ENCODE assay signal across 8 cellular contexts in the genomic region with DNA sequence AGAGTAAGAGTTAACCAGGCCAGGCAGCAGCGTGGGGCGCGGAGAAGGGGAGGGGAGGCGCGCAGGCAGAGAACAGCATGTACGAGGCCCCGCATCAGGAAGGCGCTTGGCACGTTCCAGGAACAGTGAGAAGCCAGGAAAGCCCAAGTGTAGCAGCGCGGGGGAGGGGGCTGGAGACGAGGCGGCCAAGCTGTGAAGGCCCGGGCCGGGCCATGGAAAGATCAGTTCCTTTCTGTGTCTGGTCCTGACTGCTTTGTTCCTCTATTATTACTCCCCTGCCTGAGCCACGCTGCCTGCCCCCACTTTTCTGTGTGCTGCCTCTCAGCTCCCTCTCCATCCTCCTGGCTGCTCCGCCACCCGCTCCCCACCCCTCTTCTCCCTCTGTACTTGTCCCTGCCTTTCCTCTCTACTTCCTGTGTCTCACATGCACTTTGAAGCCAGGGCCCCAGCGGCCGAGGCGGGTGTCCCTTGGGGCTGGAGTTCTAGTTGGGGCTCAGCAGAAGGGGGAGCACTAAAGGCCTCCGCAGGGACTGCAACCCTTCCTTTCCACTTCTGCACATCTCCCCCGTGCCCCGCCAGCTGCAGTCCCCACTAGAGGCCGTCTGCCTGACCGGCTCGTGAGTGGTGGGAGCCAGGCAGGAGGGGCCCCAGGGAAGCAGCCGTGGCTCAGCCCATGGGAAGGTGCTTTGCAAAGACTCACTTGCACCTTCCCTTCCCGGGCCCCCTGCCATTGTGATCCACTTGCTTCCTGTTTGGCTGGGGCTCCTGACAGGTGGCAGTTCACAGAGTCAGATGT.
DNase-seq lines count a peak whose midpoint lies in the region; ATAC-seq, FAIRE-seq and TF ChIP-seq lines count a peak whose summit lies in the region.

No MANE protein-coding gene starts in this region.

- FAIRE-seq in astrocyte (lab: Jason Lieb, UNC) = no peak
- FAIRE-seq in D721Med (lab: Jason Lieb, UNC) = no peak
- no peak for FAIRE-seq in H54 (lab: Jason Lieb, UNC)

- no peak for ATAC-seq in GM19328 (IDR thresholded peaks at IDR 0.05; ENCODE audit: unreplicated experiment)

- H3K27ac ChIP-seq in astrocyte (ENCODE audit: low read depth, low read length) = no peak overlapping the region
- H3K27ac ChIP-seq in right atrium auricular region = peak overlapping the region; percentile 84 to 89
- peak overlapping the region; percentile 93 for H3K27ac ChIP-seq in rectal smooth muscle tissue (ENCODE audit: low read depth, low read length)

- H3K27me3 ChIP-seq in astrocyte (ENCODE audit: insufficient read depth, low read length) (no peaks in the 10 kb centered on the region), right atrium auricular region (no peaks in the 10 kb centered on the region), rectal smooth muscle tissue (ENCODE audit: control insufficient read depth, insufficient read depth, low read length) (no peaks in the 10 kb centered on the region)

- H3K9me3 ChIP-seq in astrocyte (ENCODE audit: insufficient read depth, low read depth, low read length) (no peaks in the 10 kb centered on the region), right atrium auricular region (no peaks in the 10 kb centered on the region)

- H3K4me1 ChIP-seq in astrocyte (ENCODE audit: insufficient read depth, low read length) = peaks cover 10% of the 10 kb centered on the region
- H3K4me1 ChIP-seq in right atrium auricular region = peaks cover 0 to 66% of the 10 kb centered on the region in 2 donors
- H3K4me1 ChIP-seq in rectal smooth muscle tissue (ENCODE audit: control insufficient read depth, insufficient read depth, low read length) = peaks cover 16% of the 10 kb centered on the region

- in situ Hi-C loops in GM13977 (cut with MboI; ENCODE audit: low pct_unique_long_range_greater_than_20kb, low sequenced_read_pairs, unreplicated experiment) = no loop called here

- H3K36me3 ChIP-seq in astrocyte (ENCODE audit: insufficient read depth, low read length) = no peaks in the 10 kb centered on the region
- H3K36me3 ChIP-seq in right atrium auricular region = peaks cover 20% of the 10 kb centered on the region
- H3K36me3 ChIP-seq in rectal smooth muscle tissue (ENCODE audit: control insufficient read depth, insufficient read depth, low read length) = no peaks in the 10 kb centered on the region

- H3K4me3 Mint-ChIP-seq in astrocyte (ENCODE audit: unreplicated experiment) = no peak overlapping the region

- TF ChIP-seq CTCF in GM13977 (IDR thresholded peaks at IDR 0.05; ENCODE audit: extremely low read depth, insufficient read depth, missing control alignments) = no peak
- no peak for TF ChIP-seq CTCF in astrocyte (IDR thresholded peaks at IDR 0.05; ENCODE audit: insufficient read depth, low read depth, low read length)
- peak in 1 of 2 donors; percentile 20 for TF ChIP-seq CTCF in right atrium auricular region (IDR thresholded peaks at IDR 0.05)
- no peak for TF ChIP-seq CTCF in D721Med (IDR thresholded peaks at IDR 0.05; ENCODE audit: insufficient read depth, missing control alignments)

- H3K27ac Mint-ChIP-seq in astrocyte (ENCODE audit: unreplicated experiment) = no peak overlapping the region

- peaks cover 1% of the 10 kb centered on the region for H3K4me1 Mint-ChIP-seq in astrocyte (ENCODE audit: low read depth, unreplicated experiment)

- H3K9me3 Mint-ChIP-seq in astrocyte (ENCODE audit: unreplicated experiment) = no peaks in the 10 kb centered on the region

- peaks cover 13% of the 10 kb centered on the region for H3K36me3 Mint-ChIP-seq in astrocyte (ENCODE audit: low read depth, unreplicated experiment)

- H3K4me2 ChIP-seq in astrocyte (ENCODE audit: low read length) = peak overlapping the region; percentile 48

- no peak overlapping the region for H3K9ac ChIP-seq in astrocyte (ENCODE audit: low read length)
- no peak overlapping the region for H3K9ac ChIP-seq in rectal smooth muscle tissue (ENCODE audit: low read length)

- H4K20me1 ChIP-seq in astrocyte (ENCODE audit: insufficient read depth, low read length) = no peaks in the 10 kb centered on the region

- H3K79me2 ChIP-seq in astrocyte (ENCODE audit: insufficient read depth, low read length) = no peaks in the 10 kb centered on the region

- H3K4me3 ChIP-seq in astrocyte (ENCODE audit: insufficient read depth, low read depth, low read length) = no peak overlapping the region
- peak overlapping the region; percentile 7 to 30 for H3K4me3 ChIP-seq in right atrium auricular region
- H3K4me3 ChIP-seq in rectal smooth muscle tissue (ENCODE audit: low read length) = peak overlapping the region; percentile 21

- DNase-seq in GM13977 (ENCODE audit: low spot score) (peak; percentile 50), astrocyte (ENCODE audit: low read depth) (no peak), right atrium auricular region (ENCODE audit: low spot score) (peak; percentile 90), D721Med (ENCODE audit: insufficient read length, low spot score) (no peak), H54 (ENCODE audit: insufficient read length, low spot score) (no peak)
- no peak for DNase-seq in stimulated activated CD8-positive, alpha-beta memory T cell treated with anti-CD3 and anti-CD28 coated beads, Interleukin-4, amount 100 ng/mL, for 48 hours

- TF ChIP-seq POLR2A in H54 (IDR thresholded peaks at IDR 0.05; ENCODE audit: low read depth, low read length) = no peak

- peaks cover 1% of the 10 kb centered on the region for H3K27me3 Mint-ChIP-seq in astrocyte (ENCODE audit: low read depth, unreplicated experiment)

- peak overlapping the region; percentile 41 for H2AFZ ChIP-seq in astrocyte (ENCODE audit: low read depth, low read length)

Comparison
In these comparisons a context has a peak if more than half of its experiments do, and no peak if none do; other contexts are left out.
1. DNase-seq: peak in GM13977 (single experiment) and right atrium auricular region (single experiment); none in astrocyte (single experiment), stimulated activated CD8-positive, alpha-beta memory T cell treated with anti-CD3 and anti-CD28 coated beads, Interleukin-4, amount 100 ng/mL, for 48 hours (single experiment), D721Med (single experiment) and H54 (single experiment).